ENCODE assay signal across 1 cellular context in the genomic region with DNA sequence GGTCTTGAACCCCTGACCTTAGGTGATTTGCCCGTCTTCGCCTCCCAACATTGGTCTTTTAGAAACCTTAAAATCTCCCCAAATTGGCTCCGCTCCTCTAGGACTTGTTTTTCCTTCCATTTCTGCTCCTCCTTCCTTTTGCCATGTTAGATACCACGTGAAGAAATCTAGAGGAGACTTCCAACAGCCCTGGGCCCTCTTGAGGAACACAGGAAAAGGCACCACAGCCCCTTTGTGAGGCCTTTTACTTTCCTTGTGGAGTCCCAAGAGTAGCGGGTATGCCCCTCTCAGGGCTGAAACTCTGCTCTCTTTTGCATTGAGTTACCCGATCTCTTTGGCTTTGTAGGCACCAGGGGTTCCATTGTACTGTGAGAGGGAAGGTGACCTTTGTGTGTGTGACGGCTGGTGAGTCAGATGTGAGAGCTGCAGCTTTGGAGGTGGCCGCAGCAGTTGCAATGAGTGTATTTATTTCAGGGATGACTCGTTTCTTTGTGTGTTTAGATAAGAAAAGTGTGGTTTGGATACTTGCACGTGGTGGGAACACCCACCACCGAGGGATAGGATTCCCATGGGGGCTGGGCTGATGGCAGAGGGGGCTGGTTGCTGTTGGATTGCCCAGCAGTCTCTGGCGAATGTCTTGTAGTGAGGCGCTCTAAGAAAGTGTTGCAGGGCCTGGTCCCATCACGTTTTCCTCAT.
A peak's percentile ranks its signal among the peaks of the same experiment; 100 is the strongest.
TF ChIP-seq lines count a peak whose summit lies in the region.

No MANE protein-coding gene starts in this region.

TF ChIP-seq in K562, 482 proteins besides CTCF, POLR2A, EP300 and RAD21 (continued from another document):
- TF ChIP-seq, protein P1, sequence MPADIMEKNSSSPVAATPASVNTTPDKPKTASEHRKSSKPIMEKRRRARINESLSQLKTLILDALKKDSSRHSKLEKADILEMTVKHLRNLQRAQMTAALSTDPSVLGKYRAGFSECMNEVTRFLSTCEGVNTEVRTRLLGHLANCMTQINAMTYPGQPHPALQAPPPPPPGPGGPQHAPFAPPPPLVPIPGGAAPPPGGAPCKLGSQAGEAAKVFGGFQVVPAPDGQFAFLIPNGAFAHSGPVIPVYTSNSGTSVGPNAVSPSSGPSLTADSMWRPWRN (IDR thresholded peaks at IDR 0.05; ENCODE audit: low read depth): no peak
- TF ChIP-seq L3MBTL2 (IDR thresholded peaks at IDR 0.05) (peak; percentile 59; the same call in 1 of the 2 replicates), NEUROD1 (IDR thresholded peaks at IDR 0.05; ENCODE audit: borderline replicate concordance, low read depth, low read length, partially characterized antibody) (no peak), TCF3 (CRISPR knock-in tag; IDR thresholded peaks at IDR 0.05) (peak; percentile 16; the same call in 1 of the 2 replicates), CHD2 (IDR thresholded peaks at IDR 0.05; ENCODE audit: low read depth, low read length) (no peak), JUND (IDR thresholded peaks at IDR 0.05; ENCODE audit: borderline replicate concordance, low read depth, low read length) (peak; percentile 67), JUND (tag; IDR thresholded peaks at IDR 0.05; ENCODE audit: borderline replicate concordance, low read depth, low read length) (peak; percentile 82; the same call in 2 of the 3 replicates), ARID1B (IDR thresholded peaks at IDR 0.05) (peak; percentile 31; the same call in 1 of the 2 replicates), SMAD4 (CRISPR knock-in tag; conservative IDR thresholded peaks at IDR 0.05) (peak; percentile 61; the same call in 1 of the 2 replicates), ARHGAP35 (IDR thresholded peaks at IDR 0.05; ENCODE audit: partially characterized antibody) (no peak), ESRRA (IDR thresholded peaks at IDR 0.05; ENCODE audit: borderline replicate concordance, low read depth) (peak; percentile 62), SMARCA4 (IDR thresholded peaks at IDR 0.05) (peak; percentile 29; the same call in 1 of the 2 replicates), SOX6 (IDR thresholded peaks at IDR 0.05) (0 out of 2 replicates have a peak, but pooled peaks have one; percentile 47), SMARCB1 (IDR thresholded peaks at IDR 0.05; ENCODE audit: insufficient read length, low read depth) (no peak), ZNF589 (CRISPR knock-in tag; IDR thresholded peaks at IDR 0.05; ENCODE audit: low read depth) (peak; percentile 71; the same call in 1 of the 2 replicates), SRSF9 (IDR thresholded peaks at IDR 0.05; ENCODE audit: borderline replicate concordance, low read depth, low read length) (no peak), FOSL1 (tag; conservative IDR thresholded peaks at IDR 0.05) (peak; percentile 97), ZNF212 (CRISPR knock-in tag; IDR thresholded peaks at IDR 0.05) (no peak), BHLHE40 (IDR thresholded peaks at IDR 0.05; ENCODE audit: low read length) (peak; percentile 74; the same call in 1 of the 2 replicates), DMBX1 (CRISPR knock-in tag; IDR thresholded peaks at IDR 0.05; ENCODE audit: borderline replicate concordance) (0 out of 2 replicates have a peak, but pooled peaks have one; percentile 12), CBFA2T2 (conservative IDR thresholded peaks at IDR 0.05) (peak; percentile 28; the same call in 1 of the 2 replicates), CTBP1 (IDR thresholded peaks at IDR 0.05; ENCODE audit: borderline replicate concordance) (no peak)
- TF ChIP-seq, protein P2, sequence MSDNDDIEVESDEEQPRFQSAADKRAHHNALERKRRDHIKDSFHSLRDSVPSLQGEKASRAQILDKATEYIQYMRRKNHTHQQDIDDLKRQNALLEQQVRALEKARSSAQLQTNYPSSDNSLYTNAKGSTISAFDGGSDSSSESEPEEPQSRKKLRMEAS (CRISPR knock-in tag; IDR thresholded peaks at IDR 0.05): peak; percentile 71
